ENCODE assay signal across 16 cellular contexts in the genomic region with DNA sequence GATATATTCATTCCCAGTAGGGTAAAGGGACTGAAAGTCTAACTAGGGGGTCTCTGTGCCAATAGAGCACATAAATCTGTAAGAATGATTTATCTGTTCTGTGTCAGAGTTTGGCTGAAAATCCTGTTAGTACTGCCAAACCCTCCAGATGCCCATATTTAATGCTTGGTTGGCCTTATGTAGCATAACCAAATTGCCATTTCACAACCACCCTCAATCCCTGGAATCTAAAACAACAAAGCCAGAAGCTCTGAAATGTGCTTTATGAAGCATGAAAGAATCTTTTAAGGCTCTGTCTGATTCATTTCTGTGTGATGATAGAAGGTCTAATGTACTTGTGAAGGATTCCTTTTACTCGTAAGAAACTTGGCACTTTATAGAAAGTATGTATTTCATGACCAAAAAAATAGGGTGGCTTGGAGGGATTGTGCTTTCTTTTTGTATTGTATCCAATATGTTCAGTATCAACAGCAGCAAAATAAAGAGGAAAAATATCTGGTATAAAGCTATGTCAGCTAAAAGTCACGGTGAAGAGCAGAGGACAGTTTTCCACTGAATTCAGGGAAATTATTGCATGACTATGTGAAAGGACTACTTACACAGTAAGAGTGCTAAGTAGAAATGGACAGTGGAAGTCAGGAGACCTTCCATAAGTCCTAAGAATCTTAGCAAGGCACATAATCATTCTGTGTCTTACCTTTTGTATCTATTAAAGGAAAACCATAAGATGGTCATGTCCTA. TPM values are rescaled to one million over a fixed set of nuclear protein-coding genes. Genes with fewer than 3 reads are reported as not detected.
DNase-seq lines count a peak whose midpoint lies in the region; TF ChIP-seq lines count a peak whose summit lies in the region.
"Had no signal": no experiment of that assay in that cellular context is flagged by ENCODE, and none has a peak within 500 bp of the region (broad histone marks: within the 10 kb centered on the region; RNA-seq: fewer than 3 reads in every experiment).

No MANE protein-coding gene starts in this region.

- in situ Hi-C loops in astrocyte of the spinal cord (cut with HindIII; ENCODE audit: low sequenced_read_pairs) = no loop called here

- WGBS in stomach, 5 donors = 63 to 83% (median 79%) methylated on average over 2 of the region's 2 CpGs

- H3K4me1 Mint-ChIP-seq in progenitor cell of endocrine pancreas (ENCODE audit: low read depth) = peaks cover 2% of the 10 kb centered on the region
- H3K4me1 Mint-ChIP-seq: CD14-positive monocyte had no signal

- no peak overlapping the region for H3K27ac Mint-ChIP-seq in progenitor cell of endocrine pancreas
- H3K27ac Mint-ChIP-seq: CD14-positive monocyte had no signal

- H3K36me3 ChIP-seq in BE2C (no peaks in the 10 kb centered on the region), MG63 (no peaks in the 10 kb centered on the region), stomach (no peaks in the 10 kb centered on the region)
- H3K36me3 ChIP-seq: upper lobe of right lung had no signal

- intact Hi-C loops in stomach (cut with DNase I; ENCODE audit: low total_unique reads) = no loop called here

- no peaks in the 10 kb centered on the region for H3K9me3 Mint-ChIP-seq in progenitor cell of endocrine pancreas (ENCODE audit: low read depth)

- no peak for TF ChIP-seq POLR2A in stomach (IDR thresholded peaks at IDR 0.05)

- no peaks in the 10 kb centered on the region for H3K36me3 Mint-ChIP-seq in progenitor cell of endocrine pancreas (ENCODE audit: insufficient read depth)
- H3K36me3 Mint-ChIP-seq: CD14-positive monocyte had no signal

- H3K4me1 ChIP-seq in BE2C = peaks cover 11% of the 10 kb centered on the region
- peaks cover 0 to 15% (median 0%) of the 10 kb centered on the region in 4 donors for H3K4me1 ChIP-seq in stomach
- H3K4me1 ChIP-seq: upper lobe of right lung had no signal

- H3K4me3 Mint-ChIP-seq in progenitor cell of endocrine pancreas (ENCODE audit: low read depth) = no peak overlapping the region
- H3K4me3 Mint-ChIP-seq: CD14-positive monocyte had no signal

- TF ChIP-seq CTCF in BE2C (IDR thresholded peaks at IDR 0.05; ENCODE audit: low read depth, low read length) (no peak), astrocyte of the spinal cord (IDR thresholded peaks at IDR 0.05; ENCODE audit: low read depth, low read length) (no peak), progenitor cell of endocrine pancreas (IDR thresholded peaks at IDR 0.05; ENCODE audit: unreplicated experiment) (no peak), stomach (IDR thresholded peaks at IDR 0.05) (no peak)

- H3K27me3 ChIP-seq in BE2C (no peaks in the 10 kb centered on the region), MG63 (no peaks in the 10 kb centered on the region), stomach (no peaks in the 10 kb centered on the region)
- H3K27me3 ChIP-seq: upper lobe of right lung had no signal

- DNase-seq in BE2C = peak; percentile 37
- DNase-seq in MG63 = peak; percentile 18
- DNase-seq in astrocyte of the spinal cord (ENCODE audit: low read depth, low spot score) = peak; percentile 66
- peak; percentile 31 for DNase-seq in pons (ENCODE audit: low spot score)
- DNase-seq in progenitor cell of endocrine pancreas (ENCODE audit: low spot score, unreplicated experiment) = no peak
- DNase-seq in stomach = no peak
- DNase-seq in AG08396 (ENCODE audit: low spot score) = no peak
- no peak for DNase-seq in GM19240 (ENCODE audit: insufficient read length, low spot score)
- DNase-seq: mucosa of descending colon, NCI-H2107, right cardiac atrium, Right ventricle myocardium superior, upper lobe of right lung had no signal

- no peak for TF ChIP-seq EP300 in stomach (IDR thresholded peaks at IDR 0.05)

- H3K27me3 Mint-ChIP-seq in progenitor cell of endocrine pancreas = peaks cover 11% of the 10 kb centered on the region

- H3K27ac ChIP-seq in stomach = peak overlapping the region in 1 of 5 donors; percentile 5
- H3K27ac ChIP-seq: upper lobe of right lung, VCaP had no signal

- H3K9me3 ChIP-seq in BE2C (no peaks in the 10 kb centered on the region), MG63 (no peaks in the 10 kb centered on the region), stomach (no peaks in the 10 kb centered on the region)
- H3K9me3 ChIP-seq: mucosa of descending colon, upper lobe of right lung had no signal

- H3K4me3 ChIP-seq in BE2C (ENCODE audit: low read depth, low read length) (no peak overlapping the region), MG63 (no peak overlapping the region), astrocyte of the spinal cord (ENCODE audit: low read depth, low read length) (no peak overlapping the region), stomach (no peak overlapping the region)
- H3K4me3 ChIP-seq: mucosa of descending colon, upper lobe of right lung had no signal

RNA-seq across cellular contexts. Expression of gene TSHR, which starts 19.1 kb away (rescaled TPM):
- polyA plus RNA-seq in BE2C (2012; ENCODE audit: insufficient read depth, insufficient read length, low read depth) = not detected
- 0.20 TPM in 1 of 2 replicates, not detected in the other for total RNA-seq in MG63 (2014; rRNA removed; shearing (Covaris generic); ENCODE audit: low replicate concordance)
- 0.24 TPM in 1 of 2 replicates, not detected in the other for total RNA-seq in progenitor cell of endocrine pancreas
- under 1 TPM in 2 of 5 donors, not detected in 3; 0.18 to 0.45 TPM for total RNA-seq in stomach
- polyA plus RNA-seq in stomach = under 1 TPM in 1 of 3 donors, not detected in 2; 0.46 TPM
- total RNA-seq: H1, right cardiac atrium, Right ventricle myocardium superior, upper lobe of right lung had no signal
- polyA plus RNA-seq: CD14-positive monocyte had no signal

RNA-seq across cellular contexts. Expression of gene CEP128, which starts 33.0 kb away (rescaled TPM):
- 1.2 TPM for polyA plus RNA-seq in BE2C (2012; ENCODE audit: insufficient read depth, insufficient read length, low read depth)
- total RNA-seq in MG63 (2014; rRNA removed; shearing (Covaris generic); ENCODE audit: low replicate concordance) = 0.22 and 1.4 TPM in 2 replicates
- 15.9 and 16.5 TPM in 2 replicates for total RNA-seq in progenitor cell of endocrine pancreas
- 100 to 1,000 TPM in 1 of 5 donors, 10 to 100 TPM in 1, 1 to 10 TPM in 3; 1.2 to 240 (median 7.7) TPM for total RNA-seq in stomach
- 1 to 10 TPM; 1.1 to 3.5 (median 1.5) TPM for polyA plus RNA-seq in stomach

Comparison
In these comparisons a context has a peak if more than half of its experiments do, and no peak if none do; other contexts are left out.
1. DNase-seq: peak in BE2C (single experiment), MG63 (single experiment), astrocyte of the spinal cord (single experiment) and pons (single experiment); none in progenitor cell of endocrine pancreas (single experiment), stomach (single experiment), AG08396 (single experiment) and GM19240 (single experiment).